Comparison of ENCODE assay signal across 9 cellular contexts in genomic region chr3:53073553-53074365, GRCh38. TPM values are rescaled to one million over a fixed set of nuclear protein-coding genes. Genes with fewer than 3 reads are reported as not detected.
DNase-seq lines count a peak whose midpoint lies in the region; ATAC-seq and TF ChIP-seq lines count a peak whose summit lies in the region.
"Had no signal": no experiment of that assay in that cellular context is flagged by ENCODE, and none has a peak within 500 bp of the region (broad histone marks: within the 10 kb centered on the region; RNA-seq: fewer than 3 reads in every experiment).

No MANE protein-coding gene starts in this region.

- peak overlapping the region; percentile 66 to 76 for H3K27ac ChIP-seq in thoracic aorta
- H3K27ac ChIP-seq: epithelial cell of prostate had no signal

- ATAC-seq in activated CD4-positive, alpha-beta T cell treated with anti-CD3 and anti-CD28 coated beads for 36 hours: no peak
- ATAC-seq in left lobe of liver: peak; percentile 14
- no peak for ATAC-seq in thoracic aorta (ENCODE audit: insufficient number of reproducible peaks, low FRiP score, low read depth)
- no peak for ATAC-seq in GM18909 (IDR thresholded peaks at IDR 0.05; ENCODE audit: poor library complexity, unreplicated experiment)

- H3K9me3 ChIP-seq in thoracic aorta: no peaks in the 10 kb centered on the region

- H3K27me3 ChIP-seq in thoracic aorta (replicated peaks; ENCODE audit: insufficient read depth): no peaks in the 10 kb centered on the region

- no peak for TF ChIP-seq CTCF in thoracic aorta (IDR thresholded peaks at IDR 0.05)

- H3K36me3 ChIP-seq in thoracic aorta: no peaks in the 10 kb centered on the region

- intact Hi-C loops in activated CD4-positive, alpha-beta T cell treated with anti-CD3 and anti-CD28 coated beads for 36 hours (cut with DNase I, micrococcal nuclease): loop anchor here (2.0 kb wide), 2 partner anchors 27 to 177 kb away; partner anchors contain the start of genes SFMBT1 (in 1 of the 2) and STIMATE (in 1 of the 2)

- peak overlapping the region; percentile 97 for H3K27ac Mint-ChIP-seq in activated CD4-positive, alpha-beta T cell treated with anti-CD3 and anti-CD28 coated beads for 36 hours
- peak overlapping the region; percentile 96 for H3K27ac Mint-ChIP-seq in activated naive CD8-positive, alpha-beta T cell treated with anti-CD3 and anti-CD28 coated beads for 36 hours

- POLR2A ChIA-PET in activated CD4-positive, alpha-beta T cell treated with anti-CD3 and anti-CD28 coated beads for 36 hours (lab: Charles Lee): interaction anchor here (0.6 kb wide), 1 partner anchor 30 kb away, joined by 3 read pairs; no protein-coding TSS in a partner anchor

- H3K27me3 Mint-ChIP-seq in activated CD4-positive, alpha-beta T cell treated with anti-CD3 and anti-CD28 coated beads for 36 hours: no peaks in the 10 kb centered on the region
- H3K27me3 Mint-ChIP-seq in activated naive CD8-positive, alpha-beta T cell treated with anti-CD3 and anti-CD28 coated beads for 36 hours: no peaks in the 10 kb centered on the region

- peak overlapping the region; percentile 81 for H3K4me3 Mint-ChIP-seq in activated CD4-positive, alpha-beta T cell treated with anti-CD3 and anti-CD28 coated beads for 36 hours
- H3K4me3 Mint-ChIP-seq in activated naive CD8-positive, alpha-beta T cell treated with anti-CD3 and anti-CD28 coated beads for 36 hours: peak overlapping the region; percentile 88

- peaks cover 18% of the 10 kb centered on the region for H3K4me1 Mint-ChIP-seq in activated CD4-positive, alpha-beta T cell treated with anti-CD3 and anti-CD28 coated beads for 36 hours
- H3K4me1 Mint-ChIP-seq in activated naive CD8-positive, alpha-beta T cell treated with anti-CD3 and anti-CD28 coated beads for 36 hours: peaks cover 15% of the 10 kb centered on the region

- CTCF ChIA-PET in activated CD4-positive, alpha-beta T cell treated with anti-CD3 and anti-CD28 coated beads for 36 hours (lab: Charles Lee): interaction anchor here (1.0 kb wide), 1 partner anchor 166 kb away, joined by 5 read pairs; no protein-coding TSS in a partner anchor

- no peaks in the 10 kb centered on the region for H3K36me3 Mint-ChIP-seq in activated CD4-positive, alpha-beta T cell treated with anti-CD3 and anti-CD28 coated beads for 36 hours (ENCODE audit: low read depth)
- H3K36me3 Mint-ChIP-seq in activated naive CD8-positive, alpha-beta T cell treated with anti-CD3 and anti-CD28 coated beads for 36 hours: no peaks in the 10 kb centered on the region

- DNase-seq in activated CD4-positive, alpha-beta T cell treated with anti-CD3 and anti-CD28 coated beads for 36 hours: no peak
- DNase-seq in activated CD4-positive, alpha-beta T cell treated with anti-CD3 and anti-CD28 coated beads, Interleukin-2, amount 50 U/mL, for 48 hours: no peak
- DNase-seq in activated naive CD8-positive, alpha-beta T cell treated with anti-CD3 and anti-CD28 coated beads for 36 hours: no peak
- no peak for DNase-seq in left lobe of liver (ENCODE audit: low spot score)
- no peak for DNase-seq in thoracic aorta (ENCODE audit: low spot score)
- DNase-seq in DMS79 treated with DMSO at 0.1 percent for 48 hours (lab: John Stamatoyannopoulos, UW): no peak
- no peak for DNase-seq in T-helper 9 cell

- peaks cover 3 to 16% of the 10 kb centered on the region in 2 donors for H3K4me1 ChIP-seq in thoracic aorta (ENCODE audit: control insufficient read depth in 1 of 2, low read depth in 2 of 2)

- H3K4me3 ChIP-seq in thoracic aorta: peak overlapping the region; percentile 87

- H3K9me3 Mint-ChIP-seq in activated CD4-positive, alpha-beta T cell treated with anti-CD3 and anti-CD28 coated beads for 36 hours (ENCODE audit: low read depth): no peaks in the 10 kb centered on the region
- no peaks in the 10 kb centered on the region for H3K9me3 Mint-ChIP-seq in activated naive CD8-positive, alpha-beta T cell treated with anti-CD3 and anti-CD28 coated beads for 36 hours

RNA-seq across cellular contexts. Expression of gene SFMBT1, which starts 27.9 kb away (rescaled TPM):
- 10 to 100 TPM; 14.5 to 20.3 TPM for total RNA-seq in activated CD4-positive, alpha-beta T cell treated with anti-CD3 and anti-CD28 coated beads for 36 hours
- 10 to 100 TPM; 19.7 to 21.9 TPM for total RNA-seq in activated naive CD8-positive, alpha-beta T cell treated with anti-CD3 and anti-CD28 coated beads for 36 hours
- 14.0 TPM for total RNA-seq in left lobe of liver
- total RNA-seq in thoracic aorta: 10 to 100 TPM in 1 of 2 donors, 1 to 10 TPM in 1; 7.4 to 13.5 TPM

RNA-seq across cellular contexts. Expression of gene RFT1, which starts 56.5 kb away (rescaled TPM):
- total RNA-seq in activated CD4-positive, alpha-beta T cell treated with anti-CD3 and anti-CD28 coated beads for 36 hours: 10 to 100 TPM; 39.8 to 49.0 TPM
- total RNA-seq in activated naive CD8-positive, alpha-beta T cell treated with anti-CD3 and anti-CD28 coated beads for 36 hours: 10 to 100 TPM; 49.3 to 50.7 TPM
- total RNA-seq in left lobe of liver (11.8 TPM), thoracic aorta (10 to 100 TPM in 1 of 2 donors, 1 to 10 TPM in 1; 7.0 to 17.6 TPM)
